Comparison of ENCODE assay signal across 18 cellular contexts in the genomic region with DNA sequence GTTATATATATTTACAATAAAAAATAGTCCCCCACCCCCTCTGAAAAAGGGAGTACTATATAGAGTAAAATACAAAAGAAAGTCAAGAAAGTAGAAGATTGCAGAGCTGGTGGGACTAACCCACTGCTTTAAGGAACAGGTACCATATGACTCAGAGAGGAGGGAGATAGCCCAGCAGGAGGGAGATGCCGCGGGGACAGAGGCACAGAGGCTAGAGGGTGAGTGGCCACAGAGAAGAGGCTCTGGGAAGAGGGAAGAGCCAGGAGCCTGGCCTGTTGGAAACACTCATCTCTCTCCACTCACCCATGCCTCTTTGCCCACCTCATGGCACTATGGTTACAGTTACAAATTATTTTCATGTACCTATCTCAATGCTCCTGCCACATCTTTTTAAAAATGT. TPM values are rescaled to one million over a fixed set of nuclear protein-coding genes. Genes with fewer than 3 reads are reported as not detected.
DNase-seq lines count a peak whose midpoint lies in the region; ATAC-seq and TF ChIP-seq lines count a peak whose summit lies in the region.
"Had no signal": no experiment of that assay in that cellular context is flagged by ENCODE, and none has a peak within 500 bp of the region (broad histone marks: within the 10 kb centered on the region; RNA-seq: fewer than 3 reads in every experiment).

No MANE protein-coding gene starts in this region.

- H3K27ac ChIP-seq in CD4-positive, CD25-positive, alpha-beta regulatory T cell (ENCODE audit: insufficient read depth, low read length, poor library complexity, severe bottlenecking) = no peak overlapping the region
- H3K27ac ChIP-seq in gastroesophageal sphincter = peak overlapping the region in 3 of 4 donors; percentile 81 to 89 (median 86)
- no peak overlapping the region for H3K27ac ChIP-seq in breast epithelium

- H3K4me3 Mint-ChIP-seq in CD4-positive, CD25-positive, alpha-beta regulatory T cell = no peak overlapping the region
- no peak overlapping the region for H3K4me3 Mint-ChIP-seq in activated T-helper 1 cell treated with anti-CD3 and anti-CD28 coated beads, Interleukin-12 subunit alpha, Interleukin-12 subunit beta, Interleukin-2, Interleukin-4 antibody, amounts not matched to agents 30 ng/mL and 10 ng/mL and 1 ng/mL, durations not matched to agents 14 hours and 24 hours and 36 hours
- no peak overlapping the region for H3K4me3 Mint-ChIP-seq in stimulated activated memory B cell treated with anti-CD40 and anti-IgM and Interleukin-4, amounts not matched to agents 10 μg/mL and 1 μg/mL and 100 μg/mL, for 72 hours

- H3K27me3 Mint-ChIP-seq in CD4-positive, CD25-positive, alpha-beta regulatory T cell = no peaks in the 10 kb centered on the region
- H3K27me3 Mint-ChIP-seq in activated T-helper 1 cell treated with anti-CD3 and anti-CD28 coated beads, Interleukin-12 subunit alpha, Interleukin-12 subunit beta, Interleukin-2, Interleukin-4 antibody, amounts not matched to agents 30 ng/mL and 10 ng/mL and 1 ng/mL, durations not matched to agents 14 hours and 24 hours and 36 hours (ENCODE audit: insufficient read depth) = peaks cover 10% of the 10 kb centered on the region
- no peaks in the 10 kb centered on the region for H3K27me3 Mint-ChIP-seq in stimulated activated memory B cell treated with anti-CD40 and anti-IgM and Interleukin-4, amounts not matched to agents 10 μg/mL and 1 μg/mL and 100 μg/mL, for 72 hours

- no peak overlapping the region for H3K4me3 ChIP-seq in CD4-positive, CD25-positive, alpha-beta regulatory T cell (ENCODE audit: low read depth, low read length)
- H3K4me3 ChIP-seq in gastroesophageal sphincter (no peak overlapping the region), breast epithelium (no peak overlapping the region)

- intact Hi-C loops in activated T-helper 1 cell treated with anti-CD3 and anti-CD28 coated beads, Interleukin-12 subunit alpha, Interleukin-12 subunit beta, Interleukin-2, Interleukin-4 antibody, amounts not matched to agents 30 ng/mL and 10 ng/mL and 1 ng/mL, durations not matched to agents 14 hours and 24 hours and 36 hours (cut with micrococcal nuclease) = no loop called here
- intact Hi-C loops in breast epithelium (cut with DNase I; ENCODE audit: low total_unique reads) = loop anchor here (10.0 kb wide), 1 partner anchor 113 kb away; no protein-coding TSS in a partner anchor

- no peaks in the 10 kb centered on the region for H3K9me3 Mint-ChIP-seq in CD4-positive, CD25-positive, alpha-beta regulatory T cell
- H3K9me3 Mint-ChIP-seq in activated T-helper 1 cell treated with anti-CD3 and anti-CD28 coated beads, Interleukin-12 subunit alpha, Interleukin-12 subunit beta, Interleukin-2, Interleukin-4 antibody, amounts not matched to agents 30 ng/mL and 10 ng/mL and 1 ng/mL, durations not matched to agents 14 hours and 24 hours and 36 hours = no peaks in the 10 kb centered on the region
- no peaks in the 10 kb centered on the region for H3K9me3 Mint-ChIP-seq in stimulated activated memory B cell treated with anti-CD40 and anti-IgM and Interleukin-4, amounts not matched to agents 10 μg/mL and 1 μg/mL and 100 μg/mL, for 72 hours

- TF ChIP-seq CTCF in gastroesophageal sphincter (IDR thresholded peaks at IDR 0.05) (no peak), breast epithelium (IDR thresholded peaks at IDR 0.05) (no peak)

- DNase-seq in CD4-positive, CD25-positive, alpha-beta regulatory T cell = no peak
- no peak for DNase-seq in activated T-helper 1 cell treated with anti-CD3 and anti-CD28 coated beads, Interleukin-12 subunit alpha, Interleukin-12 subunit beta, Interleukin-2, Interleukin-4 antibody, amounts not matched to agents 30 ng/mL and 10 ng/mL and 1 ng/mL, durations not matched to agents 14 hours and 24 hours and 36 hours (ENCODE audit: low spot score)
- DNase-seq in breast epithelium (ENCODE audit: low spot score in 2 of 2) (no peak), T-helper 1 cell (no peak)
- DNase-seq: DMS 273 treated with DMSO at 0.1 percent for 48 hours, MM.1S, NCI-H1105, NCI-H1694 treated with DMSO at 0.1 percent for 48 hours, NCI-H446, NCI-H774 had no signal

- no peak for TF ChIP-seq EP300 in gastroesophageal sphincter (IDR thresholded peaks at IDR 0.05)

- H3K27ac Mint-ChIP-seq in CD4-positive, CD25-positive, alpha-beta regulatory T cell = peak overlapping the region in 2 of 3 donors; percentile 9 to 95
- peak overlapping the region; percentile 14 for H3K27ac Mint-ChIP-seq in activated T-helper 1 cell treated with anti-CD3 and anti-CD28 coated beads, Interleukin-12 subunit alpha, Interleukin-12 subunit beta, Interleukin-2, Interleukin-4 antibody, amounts not matched to agents 30 ng/mL and 10 ng/mL and 1 ng/mL, durations not matched to agents 14 hours and 24 hours and 36 hours
- peak overlapping the region; percentile 17 for H3K27ac Mint-ChIP-seq in stimulated activated memory B cell treated with anti-CD40 and anti-IgM and Interleukin-4, amounts not matched to agents 10 μg/mL and 1 μg/mL and 100 μg/mL, for 72 hours

- 81 to 83% methylated on average over 2 of the region's 2 CpGs for WGBS in gastroesophageal sphincter (ENCODE audit: low coverage in 1 of 2), 2 donors

- no peak for TF ChIP-seq POLR2A in gastroesophageal sphincter (IDR thresholded peaks at IDR 0.05)
- TF ChIP-seq POLR2A in breast epithelium (IDR thresholded peaks at IDR 0.05) = no peak

- H3K4me1 Mint-ChIP-seq in CD4-positive, CD25-positive, alpha-beta regulatory T cell = peaks cover 0 to 22% (median 13%) of the 10 kb centered on the region in 4 donors
- peaks cover 14% of the 10 kb centered on the region for H3K4me1 Mint-ChIP-seq in activated T-helper 1 cell treated with anti-CD3 and anti-CD28 coated beads, Interleukin-12 subunit alpha, Interleukin-12 subunit beta, Interleukin-2, Interleukin-4 antibody, amounts not matched to agents 30 ng/mL and 10 ng/mL and 1 ng/mL, durations not matched to agents 14 hours and 24 hours and 36 hours (ENCODE audit: low read depth)
- H3K4me1 Mint-ChIP-seq in stimulated activated memory B cell treated with anti-CD40 and anti-IgM and Interleukin-4, amounts not matched to agents 10 μg/mL and 1 μg/mL and 100 μg/mL, for 72 hours = peaks cover 62% of the 10 kb centered on the region

- H3K36me3 ChIP-seq in CD4-positive, CD25-positive, alpha-beta regulatory T cell (ENCODE audit: control insufficient read depth, insufficient read depth, low read length) = no peaks in the 10 kb centered on the region
- peaks cover 0 to 27% of the 10 kb centered on the region in 2 donors for H3K36me3 ChIP-seq in gastroesophageal sphincter
- no peaks in the 10 kb centered on the region for H3K36me3 ChIP-seq in breast epithelium

- H3K27me3 ChIP-seq in CD4-positive, CD25-positive, alpha-beta regulatory T cell (ENCODE audit: control insufficient read depth, insufficient read depth, low read length) = peaks cover 2% of the 10 kb centered on the region
- H3K27me3 ChIP-seq in gastroesophageal sphincter (no peaks in the 10 kb centered on the region), breast epithelium (no peaks in the 10 kb centered on the region)

- no peaks in the 10 kb centered on the region for H3K9me3 ChIP-seq in CD4-positive, CD25-positive, alpha-beta regulatory T cell (ENCODE audit: control insufficient read depth in 2 of 2, low read length in 2 of 2)
- H3K9me3 ChIP-seq in gastroesophageal sphincter (no peaks in the 10 kb centered on the region), breast epithelium (no peaks in the 10 kb centered on the region)

- no peak for ATAC-seq in CD4-positive, CD25-positive, alpha-beta regulatory T cell (ENCODE audit: low read depth in 2 of 2)
- ATAC-seq in gastroesophageal sphincter (no peak), HG03280 (IDR thresholded peaks at IDR 0.05; ENCODE audit: unreplicated experiment) (no peak), HG03521 (IDR thresholded peaks at IDR 0.05; ENCODE audit: unreplicated experiment) (no peak)
- ATAC-seq in stimulated activated memory B cell treated with anti-CD40 and anti-IgM and Interleukin-4, amounts not matched to agents 10 μg/mL and 1 μg/mL and 100 μg/mL, for 72 hours = no peak
- ATAC-seq: Panc1, Right ventricle myocardium inferior had no signal

- peaks cover 7% of the 10 kb centered on the region for H3K4me1 ChIP-seq in CD4-positive, CD25-positive, alpha-beta regulatory T cell (ENCODE audit: control insufficient read depth, insufficient read depth, low read length, poor library complexity, severe bottlenecking)
- H3K4me1 ChIP-seq in gastroesophageal sphincter (peaks cover 15 to 69% (median 32%) of the 10 kb centered on the region in 3 donors), breast epithelium (no peaks in the 10 kb centered on the region)

- H3K36me3 Mint-ChIP-seq in CD4-positive, CD25-positive, alpha-beta regulatory T cell = no peaks in the 10 kb centered on the region
- no peaks in the 10 kb centered on the region for H3K36me3 Mint-ChIP-seq in activated T-helper 1 cell treated with anti-CD3 and anti-CD28 coated beads, Interleukin-12 subunit alpha, Interleukin-12 subunit beta, Interleukin-2, Interleukin-4 antibody, amounts not matched to agents 30 ng/mL and 10 ng/mL and 1 ng/mL, durations not matched to agents 14 hours and 24 hours and 36 hours (ENCODE audit: low read depth)
- no peaks in the 10 kb centered on the region for H3K36me3 Mint-ChIP-seq in stimulated activated memory B cell treated with anti-CD40 and anti-IgM and Interleukin-4, amounts not matched to agents 10 μg/mL and 1 μg/mL and 100 μg/mL, for 72 hours

RNA-seq across cellular contexts. Expression of gene LYVE1, which starts 53.6 kb away (rescaled TPM):
- total RNA-seq in CD4-positive, CD25-positive, alpha-beta regulatory T cell = not detected
- not detected for polyA plus RNA-seq in CD4-positive, CD25-positive, alpha-beta regulatory T cell
- total RNA-seq in activated T-helper 1 cell treated with anti-CD3 and anti-CD28 coated beads, Interleukin-12 subunit alpha, Interleukin-12 subunit beta, Interleukin-2, Interleukin-4 antibody, amounts not matched to agents 30 ng/mL and 10 ng/mL and 1 ng/mL, durations not matched to agents 14 hours and 24 hours and 36 hours = not detected in 2 replicates
- total RNA-seq in gastroesophageal sphincter (100 to 1,000 TPM in 2 of 4 donors, 10 to 100 TPM in 2; 13.2 to 191 (median 102) TPM), breast epithelium (100 to 1,000 TPM in 1 of 3 donors, 10 to 100 TPM in 2; 39.2 to 218 (median 51.8) TPM)
- total RNA-seq: Daoy had no signal
- polyA plus RNA-seq: H1 had no signal

Comparison
In these comparisons a context has a peak if more than half of its experiments do, and no peak if none do; other contexts are left out.
1. H3K27ac ChIP-seq: peak in gastroesophageal sphincter (3 of 4); none in CD4-positive, CD25-positive, alpha-beta regulatory T cell (single experiment) and breast epithelium (0 of 2).
2. RNA of gene LYVE1, which starts 53.6 kb away (total RNA-seq): 13.2 to 191 TPM in gastroesophageal sphincter and 39.2 to 218 TPM in breast epithelium; not detected in CD4-positive, CD25-positive, alpha-beta regulatory T cell (single experiment) and not detected in activated T-helper 1 cell treated with anti-CD3 and anti-CD28 coated beads, Interleukin-12 subunit alpha, Interleukin-12 subunit beta, Interleukin-2, Interleukin-4 antibody, amounts not matched to agents 30 ng/mL and 10 ng/mL and 1 ng/mL, durations not matched to agents 14 hours and 24 hours and 36 hours; every median in the first group is over 10 times any median in the second.
3. Peak in every context shown above with its lines, with median percentiles within 50 percentile points of each other: H3K27ac Mint-ChIP-seq.